Comparison of ENCODE assay signal across 8 cellular contexts in genomic region chr14:76203086-76204001, GRCh38. TPM values are rescaled to one million over a fixed set of nuclear protein-coding genes. Genes with fewer than 3 reads are reported as not detected.
DNase-seq lines count a peak whose midpoint lies in the region; ATAC-seq and TF ChIP-seq lines count a peak whose summit lies in the region.

No MANE protein-coding gene starts in this region.

- H3K4me3 ChIP-seq in vagina, result no peak overlapping the region

- no peak for TF ChIP-seq CTCF in foreskin keratinocyte (conservative IDR thresholded peaks at IDR 0.05)
- TF ChIP-seq CTCF in vagina (IDR thresholded peaks at IDR 0.05), result no peak

- ATAC-seq in GM21360 (IDR thresholded peaks at IDR 0.05; ENCODE audit: unreplicated experiment), result peak; percentile 54
- peak; percentile 94 for ATAC-seq in foreskin keratinocyte

- H3K9me3 ChIP-seq in vagina, result no peaks in the 10 kb centered on the region

- no peak for TF ChIP-seq POLR2A in vagina (IDR thresholded peaks at IDR 0.05)

- intact Hi-C loops in vagina (cut with DNase I), result no loop called here

- H3K27me3 ChIP-seq in foreskin keratinocyte (no peaks in the 10 kb centered on the region), vagina (no peaks in the 10 kb centered on the region)

- H3K4me1 ChIP-seq in foreskin keratinocyte, result peaks cover 21% of the 10 kb centered on the region
- H3K4me1 ChIP-seq in vagina, result no peaks in the 10 kb centered on the region

- peak overlapping the region; percentile 93 for H3K27ac ChIP-seq in foreskin keratinocyte
- peak overlapping the region; percentile 49 for H3K27ac ChIP-seq in vagina

- in situ Hi-C loops in Caki2 (cut with HindIII; ENCODE audit: low pct_unique_long_range_greater_than_20kb, low sequenced_read_pairs), result no loop called here

- DNase-seq in Caki2 (ENCODE audit: low read depth), result peak; percentile 87
- peak; percentile 88 for DNase-seq in M059J (ENCODE audit: low read depth)
- DNase-seq in foreskin keratinocyte, result peak; percentile 89 to 92
- peak in 1 of 2 donors; percentile 91 for DNase-seq in vagina (ENCODE audit: extremely low spot score in 2 of 2)
- no peak for DNase-seq in NCI-H510A (lab: John Stamatoyannopoulos, UW)
- no peak for DNase-seq in NCI-H2196 treated with DMSO at 0.1 percent for 48 hours (lab: John Stamatoyannopoulos, UW; ENCODE audit: unreplicated experiment)
- no peak for DNase-seq in NCI-H1417 (lab: John Stamatoyannopoulos, UW)

- peaks cover 0 to 4% of the 10 kb centered on the region in 2 donors for H3K36me3 ChIP-seq in vagina

RNA-seq across cellular contexts. Expression of gene GPATCH2L, which starts 51.6 kb away (rescaled TPM):
- 14.0 and 16.0 TPM in 2 replicates for total RNA-seq in Caki2 (2014; rRNA removed; shearing (Covaris generic); ENCODE audit: low replicate concordance)
- 18.0 and 29.0 TPM in 2 replicates for total RNA-seq in M059J (2014; rRNA removed; shearing (Covaris generic))
- total RNA-seq in foreskin keratinocyte (28.5 and 30.4 TPM in 2 replicates), vagina (34.6 TPM)
- 4.4 and 6.1 TPM in 2 replicates for polyA plus RNA-seq in foreskin keratinocyte

Comparison
In these comparisons a context has a peak if more than half of its experiments do, and no peak if none do; other contexts are left out.
1. DNase-seq: peak in Caki2 (single experiment), M059J (single experiment) and foreskin keratinocyte (2 of 2); none in NCI-H510A (single experiment), NCI-H2196 treated with DMSO at 0.1 percent for 48 hours (single experiment) and NCI-H1417 (0 of 3).